ENCODE assay signal across 8 cellular contexts in genomic region chr9:19173598-19174125, GRCh38. TPM values are rescaled to one million over a fixed set of nuclear protein-coding genes. Genes with fewer than 3 reads are reported as not detected.
DNase-seq lines count a peak whose midpoint lies in the region; ATAC-seq and TF ChIP-seq lines count a peak whose summit lies in the region.

No MANE protein-coding gene starts in this region.

- H3K27me3 Mint-ChIP-seq in activated naive CD4-positive, alpha-beta T cell treated with anti-CD3 and anti-CD28 coated beads, Interleukin-2, amount 10 ng/mL, durations not matched to agents 7 days and 5 days, result no peaks in the 10 kb centered on the region
- H3K27me3 Mint-ChIP-seq in activated CD8-positive, alpha-beta T cell treated with anti-CD3 and anti-CD28 coated beads for 36 hours, result no peaks in the 10 kb centered on the region
- no peaks in the 10 kb centered on the region for H3K27me3 Mint-ChIP-seq in stimulated activated naive B cell treated with anti-CD40 and anti-IgM and Interleukin-4, amounts not matched to agents 10 μg/mL and 1 μg/mL and 100 μg/mL, for 72 hours

- no peak for TF ChIP-seq CTCF in activated CD8-positive, alpha-beta T cell treated with anti-CD3 and anti-CD28 coated beads for 36 hours (IDR thresholded peaks at IDR 0.05)

- no peaks in the 10 kb centered on the region for H3K36me3 Mint-ChIP-seq in activated naive CD4-positive, alpha-beta T cell treated with anti-CD3 and anti-CD28 coated beads, Interleukin-2, amount 10 ng/mL, durations not matched to agents 7 days and 5 days
- no peaks in the 10 kb centered on the region for H3K36me3 Mint-ChIP-seq in activated CD8-positive, alpha-beta T cell treated with anti-CD3 and anti-CD28 coated beads for 36 hours (ENCODE audit: low read depth)
- H3K36me3 Mint-ChIP-seq in stimulated activated naive B cell treated with anti-CD40 and anti-IgM and Interleukin-4, amounts not matched to agents 10 μg/mL and 1 μg/mL and 100 μg/mL, for 72 hours, result no peaks in the 10 kb centered on the region

- ATAC-seq in HG02938 (IDR thresholded peaks at IDR 0.05; ENCODE audit: unreplicated experiment), result peak; percentile 36
- ATAC-seq in activated CD8-positive, alpha-beta T cell treated with anti-CD3 and anti-CD28 coated beads for 36 hours, result peak; percentile 54
- peak; percentile 51 to 59 for ATAC-seq in stimulated activated naive B cell treated with anti-CD40 and anti-IgM and Interleukin-4, amounts not matched to agents 10 μg/mL and 1 μg/mL and 100 μg/mL, for 72 hours (replicated peaks)

- H3K4me3 Mint-ChIP-seq in activated naive CD4-positive, alpha-beta T cell treated with anti-CD3 and anti-CD28 coated beads, Interleukin-2, amount 10 ng/mL, durations not matched to agents 7 days and 5 days, result no peak overlapping the region
- H3K4me3 Mint-ChIP-seq in activated CD8-positive, alpha-beta T cell treated with anti-CD3 and anti-CD28 coated beads for 36 hours, result no peak overlapping the region
- H3K4me3 Mint-ChIP-seq in stimulated activated naive B cell treated with anti-CD40 and anti-IgM and Interleukin-4, amounts not matched to agents 10 μg/mL and 1 μg/mL and 100 μg/mL, for 72 hours, result no peak overlapping the region

- CTCF ChIA-PET in activated naive CD4-positive, alpha-beta T cell treated with anti-CD3 and anti-CD28 coated beads, Interleukin-2, amount 10 ng/mL, durations not matched to agents 7 days and 5 days (lab: Charles Lee), result interaction anchor here (0.7 to 3.1 kb wide), 34 partner anchors 10 to 348 kb away, joined by 3 to 63 read pairs (median 5); partner anchors contain the start of genes RRAGA and SAXO1
- CTCF ChIA-PET in activated CD8-positive, alpha-beta T cell treated with anti-CD3 and anti-CD28 coated beads for 36 hours (lab: Charles Lee), result interaction anchor here (0.8 to 3.3 kb wide), 46 partner anchors 10 to 919 kb away, joined by 3 to 57 read pairs (median 4); partner anchors contain the start of genes RRAGA and SAXO1

- no peak for DNase-seq in activated naive CD4-positive, alpha-beta T cell treated with anti-CD3 and anti-CD28 coated beads, Interleukin-2, amount 10 ng/mL, durations not matched to agents 7 days and 5 days
- no peak for DNase-seq in activated naive CD4-positive, alpha-beta T cell treated with anti-CD3 and anti-CD28 coated beads, Interleukin-2, amount 50 U/mL, for 16 hours
- no peak for DNase-seq in activated CD8-positive, alpha-beta T cell treated with anti-CD3 and anti-CD28 coated beads for 36 hours
- DNase-seq in stimulated activated naive B cell treated with anti-CD40 and anti-IgM and Interleukin-4, amounts not matched to agents 10 μg/mL and 1 μg/mL and 100 μg/mL, for 72 hours, result no peak
- DNase-seq in hepatic stellate cell (ENCODE audit: low spot score), result no peak
- DNase-seq in LoVo (ENCODE audit: low spot score), result no peak
- DNase-seq in stimulated activated CD4-positive, alpha-beta T cell treated with anti-CD3 and anti-CD28 coated beads, Interleukin-4, amount 100 ng/mL, for 4 hours, result no peak

- peak overlapping the region; percentile 7 for H3K27ac Mint-ChIP-seq in activated naive CD4-positive, alpha-beta T cell treated with anti-CD3 and anti-CD28 coated beads, Interleukin-2, amount 10 ng/mL, durations not matched to agents 7 days and 5 days
- no peak overlapping the region for H3K27ac Mint-ChIP-seq in activated CD8-positive, alpha-beta T cell treated with anti-CD3 and anti-CD28 coated beads for 36 hours
- H3K27ac Mint-ChIP-seq in stimulated activated naive B cell treated with anti-CD40 and anti-IgM and Interleukin-4, amounts not matched to agents 10 μg/mL and 1 μg/mL and 100 μg/mL, for 72 hours, result peak overlapping the region; percentile 25

- H3K4me1 Mint-ChIP-seq in activated naive CD4-positive, alpha-beta T cell treated with anti-CD3 and anti-CD28 coated beads, Interleukin-2, amount 10 ng/mL, durations not matched to agents 7 days and 5 days, result peaks cover 34% of the 10 kb centered on the region
- peaks cover 21% of the 10 kb centered on the region for H3K4me1 Mint-ChIP-seq in activated CD8-positive, alpha-beta T cell treated with anti-CD3 and anti-CD28 coated beads for 36 hours (ENCODE audit: low read depth)
- H3K4me1 Mint-ChIP-seq in stimulated activated naive B cell treated with anti-CD40 and anti-IgM and Interleukin-4, amounts not matched to agents 10 μg/mL and 1 μg/mL and 100 μg/mL, for 72 hours, result peaks cover 6 to 14% of the 10 kb centered on the region in 2 donors

- H3K9me3 Mint-ChIP-seq in activated naive CD4-positive, alpha-beta T cell treated with anti-CD3 and anti-CD28 coated beads, Interleukin-2, amount 10 ng/mL, durations not matched to agents 7 days and 5 days, result no peaks in the 10 kb centered on the region
- no peaks in the 10 kb centered on the region for H3K9me3 Mint-ChIP-seq in activated CD8-positive, alpha-beta T cell treated with anti-CD3 and anti-CD28 coated beads for 36 hours
- no peaks in the 10 kb centered on the region for H3K9me3 Mint-ChIP-seq in stimulated activated naive B cell treated with anti-CD40 and anti-IgM and Interleukin-4, amounts not matched to agents 10 μg/mL and 1 μg/mL and 100 μg/mL, for 72 hours

- intact Hi-C loops in activated CD8-positive, alpha-beta T cell treated with anti-CD3 and anti-CD28 coated beads for 36 hours (cut with micrococcal nuclease), result loop anchor here (2.0 to 5.0 kb wide), 4 partner anchors 46 to 284 kb away; partner anchors contain the start of genes HAUS6 and PLIN2

- POLR2A ChIA-PET in activated CD8-positive, alpha-beta T cell treated with anti-CD3 and anti-CD28 coated beads for 36 hours (lab: Charles Lee), result interaction anchor here (0.5 to 1.9 kb wide), 5 partner anchors 18 to 206 kb away, joined by 3 to 6 read pairs (median 3); partner anchors contain the start of gene RPS6

RNA-seq across cellular contexts. Expression of gene PLIN2, which starts 46.4 kb away (rescaled TPM):
- total RNA-seq in activated CD8-positive, alpha-beta T cell treated with anti-CD3 and anti-CD28 coated beads for 36 hours, result 100 to 1,000 TPM; 126 TPM

RNA-seq across cellular contexts. Expression of gene DENND4C, which starts 56.8 kb away (rescaled TPM):
- total RNA-seq in activated CD8-positive, alpha-beta T cell treated with anti-CD3 and anti-CD28 coated beads for 36 hours, result 10 to 100 TPM; 17.4 to 18.5 TPM
